13 cellular contexts compared by ENCODE assay signal in genomic region chr3:10548997-10549396, GRCh38. TPM values are rescaled to one million over a fixed set of nuclear protein-coding genes. Genes with fewer than 3 reads are reported as not detected.
DNase-seq lines count a peak whose midpoint lies in the region; TF ChIP-seq lines count a peak whose summit lies in the region.
"Had no signal": no experiment of that assay in that cellular context is flagged by ENCODE, and none has a peak within 500 bp of the region (broad histone marks: within the 10 kb centered on the region; RNA-seq: fewer than 3 reads in every experiment).

No MANE protein-coding gene starts in this region.

- no peak overlapping the region for H3K4me3 Mint-ChIP-seq in mesothelial cell of epicardium

- no peak for TF ChIP-seq EP300 in suprapubic skin (IDR thresholded peaks at IDR 0.05)

- no peak overlapping the region for H3K27ac Mint-ChIP-seq in mesothelial cell of epicardium

- H3K36me3 ChIP-seq in right atrium auricular region (no peaks in the 10 kb centered on the region), left ventricle myocardium inferior (no peaks in the 10 kb centered on the region), suprapubic skin (no peaks in the 10 kb centered on the region)
- H3K36me3 ChIP-seq: SJSA1 had no signal

- H3K4me3 ChIP-seq in right atrium auricular region = no peak overlapping the region
- no peak overlapping the region for H3K4me3 ChIP-seq in left ventricle myocardium inferior
- H3K4me3 ChIP-seq in epithelial cell of esophagus (ENCODE audit: low read length) = no peak overlapping the region
- no peak overlapping the region for H3K4me3 ChIP-seq in suprapubic skin
- H3K4me3 ChIP-seq: SJSA1 had no signal

- H3K27me3 Mint-ChIP-seq in mesothelial cell of epicardium (ENCODE audit: low read depth) = peaks cover 28% of the 10 kb centered on the region

- DNase-seq in right atrium auricular region (ENCODE audit: low spot score) = peak; percentile 38
- no peak for DNase-seq in left ventricle myocardium inferior
- DNase-seq in activated CD4-positive, alpha-beta T cell treated with anti-CD3 and anti-CD28 coated beads, Interleukin-2, amount 50 U/mL, for 48 hours = peak; percentile 18 to 28
- DNase-seq in epithelial cell of esophagus (ENCODE audit: low read depth) = peak; percentile 58
- DNase-seq in suprapubic skin (ENCODE audit: low spot score in 2 of 2) = peak; percentile 31 to 48
- no peak for DNase-seq in mesothelial cell of epicardium (ENCODE audit: low spot score in 2 of 2, unreplicated experiment in 2 of 2)
- DNase-seq in NCI-H345 treated with DMSO at 0.1 percent for 48 hours (lab: John Stamatoyannopoulos, UW; ENCODE audit: unreplicated experiment) = no peak
- DNase-seq in NCI-H526 (lab: John Stamatoyannopoulos, UW) = no peak
- DNase-seq: cortex of kidney, EL had no signal

- TF ChIP-seq CTCF in right atrium auricular region (IDR thresholded peaks at IDR 0.05) (no peak), left ventricle myocardium inferior (IDR thresholded peaks at IDR 0.05; ENCODE audit: borderline replicate concordance) (no peak), epithelial cell of esophagus (IDR thresholded peaks at IDR 0.05; ENCODE audit: insufficient read depth, low read depth, low read length, missing control alignments) (no peak), suprapubic skin (IDR thresholded peaks at IDR 0.05) (no peak), mesothelial cell of epicardium (IDR thresholded peaks at IDR 0.05; ENCODE audit: unreplicated experiment) (no peak)

- H3K27me3 ChIP-seq in right atrium auricular region (no peaks in the 10 kb centered on the region), left ventricle myocardium inferior (ENCODE audit: low read depth) (peaks cover 27% of the 10 kb centered on the region), suprapubic skin (peaks cover 3% of the 10 kb centered on the region)
- H3K27me3 ChIP-seq: SJSA1 had no signal

- TF ChIP-seq POLR2A in suprapubic skin (IDR thresholded peaks at IDR 0.05) = no peak

- intact Hi-C loops in left ventricle myocardium inferior (cut with micrococcal nuclease) = no loop called here

- no peaks in the 10 kb centered on the region for H3K9me3 Mint-ChIP-seq in mesothelial cell of epicardium

- H3K4me1 Mint-ChIP-seq in mesothelial cell of epicardium = no peaks in the 10 kb centered on the region

- H3K36me3 Mint-ChIP-seq in mesothelial cell of epicardium = no peaks in the 10 kb centered on the region

- H3K27ac ChIP-seq in right atrium auricular region = no peak overlapping the region
- H3K27ac ChIP-seq in left ventricle myocardium inferior (replicated peaks) = no peak overlapping the region
- no peak overlapping the region for H3K27ac ChIP-seq in suprapubic skin
- H3K27ac ChIP-seq: parathyroid adenoma, SJSA1 had no signal

- H3K4me1 ChIP-seq in right atrium auricular region (no peaks in the 10 kb centered on the region), left ventricle myocardium inferior (peaks cover 19% of the 10 kb centered on the region), suprapubic skin (peaks cover 21% of the 10 kb centered on the region)
- H3K4me1 ChIP-seq: parathyroid adenoma had no signal

- H3K9me3 ChIP-seq in right atrium auricular region (no peaks in the 10 kb centered on the region), left ventricle myocardium inferior (replicated peaks) (no peaks in the 10 kb centered on the region), suprapubic skin (no peaks in the 10 kb centered on the region)
- H3K9me3 ChIP-seq: SJSA1 had no signal

RNA-seq across cellular contexts. Expression of gene ATP2B2, which starts 43.6 kb away (rescaled TPM):
- total RNA-seq in right atrium auricular region (under 1 TPM; 0.12 to 0.15 TPM), left ventricle myocardium inferior (not detected), suprapubic skin (1 to 10 TPM in 2 of 4 donors, under 1 TPM in 1, not detected in 1; 0.86 to 2.2 (median 1.0) TPM), mesothelial cell of epicardium (not detected in 3 replicates)
- total RNA-seq: NCI-H460, SJSA1 had no signal

Comparison
In these comparisons a context has a peak if more than half of its experiments do, and no peak if none do; other contexts are left out.
1. DNase-seq: peak in right atrium auricular region (single experiment), activated CD4-positive, alpha-beta T cell treated with anti-CD3 and anti-CD28 coated beads, Interleukin-2, amount 50 U/mL, for 48 hours (2 of 2), epithelial cell of esophagus (single experiment) and suprapubic skin (2 of 2); none in left ventricle myocardium inferior (single experiment), mesothelial cell of epicardium (0 of 2), NCI-H345 treated with DMSO at 0.1 percent for 48 hours (single experiment) and NCI-H526 (0 of 2).